In genomic region chrX:17414839-17415238, GRCh38 we compare ENCODE assay signal across 12 cellular contexts. TPM values are rescaled to one million over a fixed set of nuclear protein-coding genes. Genes with fewer than 3 reads are reported as not detected.
A peak's percentile ranks its signal among the peaks of the same experiment; 100 is the strongest.
DNase-seq lines count a peak whose midpoint lies in the region; FAIRE-seq and TF ChIP-seq lines count a peak whose summit lies in the region.
"Had no signal": no experiment of that assay in that cellular context is flagged by ENCODE, and none has a peak within 500 bp of the region (broad histone marks: within the 10 kb centered on the region; RNA-seq: fewer than 3 reads in every experiment).

No MANE protein-coding gene starts in this region.

- H3K27me3 ChIP-seq in ascending aorta (no peaks in the 10 kb centered on the region), right atrium auricular region (no peaks in the 10 kb centered on the region)
- H3K27me3 ChIP-seq: upper lobe of right lung had no signal

- no peak overlapping the region for H2AFZ ChIP-seq in OCI-LY7 (ENCODE audit: low read length)

- BruUV-seq in OCI-LY7 (replicated peaks; lab: Mats Ljungman, UMichigan), result no TSS peak

- H4K20me1 ChIP-seq in OCI-LY7 (ENCODE audit: insufficient read depth, low read length), result no peaks in the 10 kb centered on the region

- H3K27ac ChIP-seq in ascending aorta (peak overlapping the region; percentile 10 to 66), right atrium auricular region (no peak overlapping the region), OCI-LY7 (ENCODE audit: low read depth, low read length, poor library complexity, severe bottlenecking) (no peak overlapping the region)
- H3K27ac ChIP-seq: upper lobe of right lung had no signal

- H3K4me3 ChIP-seq in ascending aorta (no peak overlapping the region), right atrium auricular region (no peak overlapping the region), OCI-LY7 (ENCODE audit: low read depth, low read length, poor library complexity, severe bottlenecking) (no peak overlapping the region)
- H3K4me3 ChIP-seq: upper lobe of right lung had no signal

- CTCF ChIA-PET in OCI-LY7 (lab: Charles Lee; ENCODE audit: unreplicated experiment), result no interaction called here

- no peaks in the 10 kb centered on the region for H3K79me2 ChIP-seq in OCI-LY7 (ENCODE audit: insufficient read depth, low read depth, low read length)

- H3K9me3 ChIP-seq in ascending aorta, result no peaks in the 10 kb centered on the region
- no peaks in the 10 kb centered on the region for H3K9me3 ChIP-seq in right atrium auricular region
- no peaks in the 10 kb centered on the region for H3K9me3 ChIP-seq in OCI-LY7 (ENCODE audit: low read length)
- H3K9me3 ChIP-seq: upper lobe of right lung had no signal

- H3K9me2 ChIP-seq in OCI-LY7 (ENCODE audit: insufficient read depth, low read length), result no peaks in the 10 kb centered on the region

- DNase-seq in HT-29 (ENCODE audit: low spot score) (peak; percentile 32), ascending aorta (ENCODE audit: low spot score in 2 of 2) (no peak), right atrium auricular region (ENCODE audit: low spot score) (peak; percentile 59), SHP77 (lab: John Stamatoyannopoulos, UW) (no peak), frontal cortex (ENCODE audit: low spot score in 2 of 2) (no peak), OCI-LY7 (ENCODE audit: low spot score) (no peak)
- peak; percentile 19 for DNase-seq in stimulated activated CD8-positive, alpha-beta memory T cell treated with anti-CD3 and anti-CD28 coated beads, Interleukin-4, amount 100 ng/mL, for 48 hours
- DNase-seq: KBM-7, naive B cell, NCI-H526 treated with DMSO at 0.1 percent for 48 hours, upper lobe of right lung had no signal

- no peak overlapping the region for H3K4me2 ChIP-seq in OCI-LY7 (ENCODE audit: low read length)

- intact Hi-C loops in ascending aorta (cut with DNase I) (loop anchor here (2.0 to 5.0 kb wide), 2 partner anchors 38 to 167 kb away; no protein-coding TSS in a partner anchor), OCI-LY7 (cut with micrococcal nuclease; ENCODE audit: unreplicated experiment) (no loop called here)

- TF ChIP-seq CTCF in ascending aorta (IDR thresholded peaks at IDR 0.05), result no peak
- TF ChIP-seq CTCF in right atrium auricular region (IDR thresholded peaks at IDR 0.05), result no peak
- TF ChIP-seq CTCF in OCI-LY7 (conservative IDR thresholded peaks at IDR 0.05; ENCODE audit: low read length), result no peak

- H3K4me1 ChIP-seq in ascending aorta (peaks cover 0 to 4% of the 10 kb centered on the region in 2 donors), right atrium auricular region (no peaks in the 10 kb centered on the region), OCI-LY7 (ENCODE audit: insufficient read depth, low read length, poor library complexity, severe bottlenecking) (no peaks in the 10 kb centered on the region)
- H3K4me1 ChIP-seq: upper lobe of right lung had no signal

- POLR2A ChIA-PET in OCI-LY7 (lab: Charles Lee), result no interaction called here

- H3K36me3 ChIP-seq in ascending aorta (no peaks in the 10 kb centered on the region), right atrium auricular region (no peaks in the 10 kb centered on the region), OCI-LY7 (ENCODE audit: insufficient read depth, low read length) (no peaks in the 10 kb centered on the region)
- H3K36me3 ChIP-seq: upper lobe of right lung had no signal

- no peak for FAIRE-seq in frontal cortex (lab: Jason Lieb, UNC)
- FAIRE-seq: colon had no signal

RNA-seq across cellular contexts. Expression of gene NHS, which starts 39.8 kb away (rescaled TPM):
- total RNA-seq in HT-29 (2014; rRNA removed; shearing (Covaris generic)), result 5.3 and 6.3 TPM in 2 replicates
- total RNA-seq in ascending aorta (8.8 TPM), right atrium auricular region (1 to 10 TPM in 1 of 2 donors, under 1 TPM in 1; 0.59 to 2.0 TPM), frontal cortex (7.3 TPM), OCI-LY7 (2022) (not detected in 2 replicates)
- total RNA-seq in OCI-LY7 (2014; rRNA removed; shearing (Covaris generic)), result not detected in 2 replicates

Comparison
In these comparisons a context has a peak if more than half of its experiments do, and no peak if none do; other contexts are left out.
1. DNase-seq: peak in HT-29 (single experiment), right atrium auricular region (single experiment) and stimulated activated CD8-positive, alpha-beta memory T cell treated with anti-CD3 and anti-CD28 coated beads, Interleukin-4, amount 100 ng/mL, for 48 hours (single experiment); none in ascending aorta (0 of 2), SHP77 (0 of 2), frontal cortex (0 of 2) and OCI-LY7 (single experiment).
2. H3K27ac ChIP-seq: peak in ascending aorta (2 of 2); none in right atrium auricular region (0 of 2) and OCI-LY7 (single experiment).